ENCODE assay signal across 8 cellular contexts in the genomic region with DNA sequence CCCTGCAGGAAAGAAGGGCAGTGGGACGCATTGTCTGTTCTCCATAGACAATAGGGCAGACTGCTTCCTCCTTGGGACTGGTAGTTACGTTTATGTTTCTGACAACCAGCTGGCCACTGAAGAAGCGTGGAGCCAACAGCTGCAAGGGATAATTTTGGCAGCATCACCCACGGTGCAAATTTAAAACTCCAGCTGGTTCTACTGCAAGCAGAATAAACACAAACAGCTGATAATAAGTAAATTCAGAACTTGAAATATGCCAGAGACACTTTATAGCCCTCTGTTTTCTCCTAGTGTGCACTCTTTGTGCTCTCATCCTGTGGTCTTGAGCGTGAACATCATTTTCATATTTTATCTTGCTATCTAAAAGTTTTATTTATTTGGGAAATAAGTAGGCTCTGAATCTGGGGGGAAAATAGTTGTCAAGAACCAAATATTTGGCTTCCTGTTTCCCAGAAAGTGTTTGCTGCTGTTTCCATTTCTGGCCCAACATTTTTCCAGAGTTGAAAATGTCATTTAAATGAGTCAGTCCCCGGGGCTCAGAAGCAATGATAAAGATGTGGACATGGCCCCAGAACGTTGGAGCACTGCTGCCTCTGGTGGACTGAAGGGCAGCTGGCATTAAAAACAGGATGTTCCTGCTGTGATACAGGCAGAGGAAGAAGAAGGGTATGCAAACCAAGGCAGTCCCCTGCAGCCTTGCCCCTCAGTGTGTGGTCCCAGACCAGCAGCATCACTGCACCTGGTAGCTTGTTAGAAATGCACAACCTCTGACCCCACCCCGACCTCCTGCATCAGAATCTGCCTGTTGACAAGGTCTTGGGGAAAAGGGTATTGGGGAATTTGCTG. TPM values are rescaled to one million over a fixed set of nuclear protein-coding genes. Genes with fewer than 3 reads are reported as not detected.
DNase-seq lines count a peak whose midpoint lies in the region; FAIRE-seq and TF ChIP-seq lines count a peak whose summit lies in the region.

No MANE protein-coding gene starts in this region.

- no peak overlapping the region for H3K4me3 ChIP-seq in H1 (ENCODE audit: extremely low read depth in 1 of 4, insufficient read depth in 2 of 4, low read depth in 3 of 4, low read length in 4 of 4)
- H3K4me3 ChIP-seq in lower leg skin (ENCODE audit: low read depth, poor library complexity, severe bottlenecking) = no peak overlapping the region

- H3K56ac ChIP-seq in H1 (replicated peaks; ENCODE audit: insufficient read length, low read depth, low read length) = no peak overlapping the region

- H3K79me1 ChIP-seq in H1 (ENCODE audit: low read depth, low read length) = no peaks in the 10 kb centered on the region

- peak overlapping the region; percentile 66; the same call in 1 of the 2 replicates for H2BK5ac ChIP-seq in H1 (ENCODE audit: low read depth, low read length)

- H3K27me3 ChIP-seq in H1 (replicated peaks in 1 of 4; ENCODE audit: control insufficient read depth in 3 of 4, extremely low read depth in 1 of 4, insufficient read depth in 3 of 4, low read length in 3 of 4) = no peaks in the 10 kb centered on the region

- no peaks in the 10 kb centered on the region for H3K9me3 Mint-ChIP-seq in nephron
- H3K9me3 Mint-ChIP-seq in activated CD4-positive, alpha-beta T cell treated with anti-CD3 and anti-CD28 coated beads, Interleukin-2, amount 10 ng/mL, durations not matched to agents 24 days and 14 days = no peaks in the 10 kb centered on the region

- H3K9me3 ChIP-seq in H1 (ENCODE audit: insufficient read depth in 2 of 2, low read depth in 1 of 2, low read length in 1 of 2) = peaks cover 0 to 2% of the 10 kb centered on the region in 2 experiments; a peak in 1 of 4 replicates

- H2BK120ac ChIP-seq in H1 (replicated peaks; ENCODE audit: low read depth, low read length) = no peak overlapping the region

- peaks cover 75% of the 10 kb centered on the region for H3K4me1 Mint-ChIP-seq in nephron
- no peaks in the 10 kb centered on the region for H3K4me1 Mint-ChIP-seq in activated CD4-positive, alpha-beta T cell treated with anti-CD3 and anti-CD28 coated beads, Interleukin-2, amount 10 ng/mL, durations not matched to agents 24 days and 14 days

- H3K23me2 ChIP-seq in H1 (ENCODE audit: low read depth, low read length) = no peaks in the 10 kb centered on the region

- no peak overlapping the region for H2BK15ac ChIP-seq in H1 (ENCODE audit: low read length)

- H4K8ac ChIP-seq in H1 (ENCODE audit: extremely low read depth, insufficient read depth, low read length) = no peak overlapping the region

- H3K27me3 Mint-ChIP-seq in nephron (ENCODE audit: low read depth) = peaks cover 4% of the 10 kb centered on the region
- peaks cover 18% of the 10 kb centered on the region for H3K27me3 Mint-ChIP-seq in activated CD4-positive, alpha-beta T cell treated with anti-CD3 and anti-CD28 coated beads, Interleukin-2, amount 10 ng/mL, durations not matched to agents 24 days and 14 days

- no peaks in the 10 kb centered on the region for H4K20me1 ChIP-seq in H1 (replicated peaks in 1 of 2; ENCODE audit: control insufficient read depth in 1 of 2, insufficient read depth in 2 of 2, low read length in 2 of 2)

- H3K23ac ChIP-seq in H1 (ENCODE audit: insufficient read length) = no peak overlapping the region

- peak; percentile 59 to 64 for TF ChIP-seq RAD21 in H1 (IDR thresholded peaks at IDR 0.05 in 1 of 2, conservative IDR thresholded peaks at IDR 0.05 in 1 of 2; ENCODE audit: low read depth in 2 of 2, low read length in 2 of 2)

- no peak overlapping the region for H3K4ac ChIP-seq in H1 (replicated peaks; ENCODE audit: insufficient read length, low read depth, low read length)

- H3K4me1 ChIP-seq in H1 (replicated peaks in 1 of 4; ENCODE audit: control insufficient read depth in 3 of 4, insufficient read depth in 4 of 4, low read length in 3 of 4) = peaks cover 0 to 9% (median 4%) of the 10 kb centered on the region in 4 experiments; a peak in 5 of 7 replicates

- DNase-seq in GF-D8 (lab: John Stamatoyannopoulos, UW) = peak; percentile 10
- DNase-seq in NCI-H748 treated with DMSO at 0.1 percent for 48 hours (lab: John Stamatoyannopoulos, UW) = peak; percentile 39
- DNase-seq in H1 (ENCODE audit: low read depth in 1 of 2, low spot score in 2 of 2) = peak in 1 of 2 experiments; percentile 57
- no peak for DNase-seq in lower leg skin (ENCODE audit: low spot score in 2 of 2)
- DNase-seq in NCI-H1930 (lab: John Stamatoyannopoulos, UW) = no peak
- DNase-seq in GM19239 (ENCODE audit: insufficient read length, low spot score) = no peak
- DNase-seq in activated CD4-positive, alpha-beta T cell treated with anti-CD3 and anti-CD28 coated beads, Interleukin-2, amount 10 ng/mL, durations not matched to agents 24 days and 14 days = no peak

- H4K5ac ChIP-seq in H1 (ENCODE audit: insufficient read length, low read depth, low read length) = no peak overlapping the region

- H2AK5ac ChIP-seq in H1 (ENCODE audit: low read depth, low read length) = no peak overlapping the region

- peak in 1 of 2 experiments; percentile 70; a peak in 1 of 3 replicates for TF ChIP-seq EP300 in H1 (IDR thresholded peaks at IDR 0.05; ENCODE audit: borderline replicate concordance in 1 of 2, low read depth in 2 of 2, low read length in 2 of 2)

- peak overlapping the region; percentile 63; the same call in 1 of the 2 replicates for H3K18ac ChIP-seq in H1 (ENCODE audit: extremely low read depth, low read length)

- H3K4me3 Mint-ChIP-seq in nephron = peak overlapping the region in 2 of 3 experiments; percentile 2 to 70
- H3K4me3 Mint-ChIP-seq in activated CD4-positive, alpha-beta T cell treated with anti-CD3 and anti-CD28 coated beads, Interleukin-2, amount 10 ng/mL, durations not matched to agents 24 days and 14 days = no peak overlapping the region

- FAIRE-seq in H1 (lab: Jason Lieb, UNC) (peak; percentile 82), GM19239 (lab: Jason Lieb, UNC) (no peak)

- no peak overlapping the region for H3K9ac ChIP-seq in H1 (replicated peaks in 1 of 4; ENCODE audit: extremely low read depth in 1 of 4, low read depth in 3 of 4, low read length in 3 of 4)

- H3K79me2 ChIP-seq in H1 (ENCODE audit: control insufficient read depth in 1 of 2, insufficient read depth in 2 of 2, low read length in 2 of 2) = no peaks in the 10 kb centered on the region

- no peak overlapping the region for H3K14ac ChIP-seq in H1 (ENCODE audit: insufficient read length)

- 0 out of 2 replicates have a peak overlapping the region, but pooled peaks have one; percentile 4 for H3K27ac ChIP-seq in H1 (ENCODE audit: low read depth, low read length)

- no peaks in the 10 kb centered on the region for H3K36me3 Mint-ChIP-seq in nephron (ENCODE audit: low read depth)
- H3K36me3 Mint-ChIP-seq in activated CD4-positive, alpha-beta T cell treated with anti-CD3 and anti-CD28 coated beads, Interleukin-2, amount 10 ng/mL, durations not matched to agents 24 days and 14 days (ENCODE audit: low read depth) = no peaks in the 10 kb centered on the region

- H3K27ac Mint-ChIP-seq in nephron = peak overlapping the region; percentile 77 to 87 (median 78)
- H3K27ac Mint-ChIP-seq in activated CD4-positive, alpha-beta T cell treated with anti-CD3 and anti-CD28 coated beads, Interleukin-2, amount 10 ng/mL, durations not matched to agents 24 days and 14 days = no peak overlapping the region

- intact Hi-C loops in lower leg skin (cut with DNase I; ENCODE audit: low total_unique reads) = no loop called here
- intact Hi-C loops in activated CD4-positive, alpha-beta T cell treated with anti-CD3 and anti-CD28 coated beads, Interleukin-2, amount 10 ng/mL, durations not matched to agents 24 days and 14 days (cut with micrococcal nuclease) = no loop called here

- CTCF ChIA-PET in H1 (lab: Charles Lee; ENCODE audit: partially characterized antibody) = interaction anchor here (0.6 to 11.7 kb wide), 22 partner anchors 12 to 694 kb away, joined by 3 to 90 read pairs (median 5); partner anchors contain the start of gene THBD

- peak overlapping the region; percentile 9 to 36; a peak in 2 of 4 replicates for H3K4me2 ChIP-seq in H1 (ENCODE audit: insufficient read depth in 1 of 2, low read depth in 2 of 2, low read length in 2 of 2)

- POLR2A ChIA-PET in H1 (lab: Charles Lee; ENCODE audit: partially characterized antibody) = interaction anchor here (0.8 to 2.4 kb wide), 3 partner anchors 11 to 288 kb away, joined by 3 to 13 read pairs (median 3); no protein-coding TSS in a partner anchor

- H4K91ac ChIP-seq in H1 (replicated peaks; ENCODE audit: insufficient read length, low read length) = no peak overlapping the region

- WGBS in H1 (ENCODE audit: extremely low coverage in 1 of 2, insufficient coverage in 1 of 2, insufficient read length in 1 of 2, insufficient replicate concordance in 2 of 2, low coverage in 1 of 2, low lambda C conversion rate in 2 of 2, missing lambda C conversion rate in 1 of 2), 2 experiments = 65% methylated on average over 8 of the region's 8 CpGs; no CpG with 5 or more reads in 1 of the 2 experiments
- 28 to 30% methylated on average over 8 of the region's 8 CpGs for WGBS in lower leg skin, 2 donors

- no peak overlapping the region; the same call in 1 of the 2 replicates for H2BK20ac ChIP-seq in H1 (ENCODE audit: low read length)

- peak overlapping the region; percentile 4; the same call in 1 of the 2 replicates for H2BK12ac ChIP-seq in H1 (ENCODE audit: low read depth, low read length)

- no peak overlapping the region for H2AFZ ChIP-seq in H1 (ENCODE audit: low read length)

- no peaks in the 10 kb centered on the region for H3K36me3 ChIP-seq in H1 (ENCODE audit: control insufficient read depth in 2 of 4, insufficient read depth in 4 of 4, low read length in 3 of 4)

- no peak for TF ChIP-seq POLR2A in H1 (IDR thresholded peaks at IDR 0.05; ENCODE audit: control extremely low read depth in 1 of 2, low read depth in 2 of 2, low read length in 2 of 2)
- TF ChIP-seq POLR2A in lower leg skin (IDR thresholded peaks at IDR 0.05) = no peak

- TF ChIP-seq CTCF in H1 (IDR thresholded peaks at IDR 0.05; ENCODE audit: control extremely low read depth in 1 of 3, insufficient read depth in 1 of 3, low read depth in 1 of 3, low read length in 3 of 3) = peak; percentile 45 to 81 (median 63)
- peak; percentile 23 to 38 (median 30) for TF ChIP-seq CTCF in nephron (IDR thresholded peaks at IDR 0.05; ENCODE audit: unreplicated experiment in 3 of 3)
- no peak for TF ChIP-seq CTCF in lower leg skin (IDR thresholded peaks at IDR 0.05)

RNA-seq across cellular contexts. Expression of gene THBD, which starts 12.5 kb away (rescaled TPM):
- 0.43 and 0.75 TPM in 2 replicates for total RNA-seq in H1 (2021; fragmentation: NEBNext Ultra II Directional; extraction: Animal tissue kit (Norgen Biotek cat#: 25700))
- polyA plus RNA-seq in H1 (2011; rRNA removed) = 0.21 and 0.46 TPM in 2 replicates
- polyA plus RNA-seq in H1 (2011; cell fraction: cytosol; rRNA removed) = 0.28 TPM
- 0.68 TPM for polyA plus RNA-seq in H1 (2011; cell fraction: nucleus; rRNA removed)
- polyA plus RNA-seq in H1 (2012, experiment 1 of 2) = 0.16 to 0.40 TPM (median 0.22 TPM) in 4 replicates
- 0.31 TPM for polyA plus RNA-seq in H1 (2012, experiment 2 of 2)
- polyA plus RNA-seq in H1 (2013, experiment 1 of 2) = 0.36 TPM
- 0.33 TPM for polyA plus RNA-seq in H1 (2013, experiment 2 of 2)
- polyA minus RNA-seq in H1 (2011; rRNA and poly(A)+ RNA removed) = 0.12 and 0.19 TPM in 2 replicates
- not detected for polyA minus RNA-seq in H1 (2011; cell fraction: cytosol; rRNA and poly(A)+ RNA removed)
- 0.40 TPM for polyA minus RNA-seq in H1 (2011; cell fraction: nucleus; rRNA and poly(A)+ RNA removed)
- total RNA-seq in lower leg skin = 100 to 1,000 TPM; 144 to 213 (median 178) TPM
- not detected in 2 replicates for total RNA-seq in activated CD4-positive, alpha-beta T cell treated with anti-CD3 and anti-CD28 coated beads, Interleukin-2, amount 10 ng/mL, durations not matched to agents 24 days and 14 days

RNA-seq across cellular contexts. Expression of gene CD93, which starts 24.2 kb away (rescaled TPM):
- 0.07 TPM in 1 of 2 replicates, not detected in the other for total RNA-seq in H1 (2021; fragmentation: NEBNext Ultra II Directional; extraction: Animal tissue kit (Norgen Biotek cat#: 25700))
- polyA plus RNA-seq in H1 (2011; rRNA removed) = under 0.01 and 0.02 TPM in 2 replicates
- polyA plus RNA-seq in H1 (2011; cell fraction: cytosol; rRNA removed) = 0.01 TPM
- polyA plus RNA-seq in H1 (2011; cell fraction: nucleus; rRNA removed) = 0.03 TPM
- 0.03 to 0.04 TPM (median 0.03 TPM) in 3 of 4 replicates, not detected in the other for polyA plus RNA-seq in H1 (2012, experiment 1 of 2)
- not detected for polyA plus RNA-seq in H1 (2012, experiment 2 of 2)
- 0.08 TPM for polyA plus RNA-seq in H1 (2013, experiment 1 of 2)
- polyA plus RNA-seq in H1 (2013, experiment 2 of 2) = 0.07 TPM
- 0.02 and 0.03 TPM in 2 replicates for polyA minus RNA-seq in H1 (2011; rRNA and poly(A)+ RNA removed)
- polyA minus RNA-seq in H1 (2011; cell fraction: cytosol; rRNA and poly(A)+ RNA removed) = not detected
- polyA minus RNA-seq in H1 (2011; cell fraction: nucleus; rRNA and poly(A)+ RNA removed) = not detected
- total RNA-seq in lower leg skin = 10 to 100 TPM; 12.6 to 44.3 (median 18.2) TPM
- 1.5 and 1.7 TPM in 2 replicates for total RNA-seq in activated CD4-positive, alpha-beta T cell treated with anti-CD3 and anti-CD28 coated beads, Interleukin-2, amount 10 ng/mL, durations not matched to agents 24 days and 14 days

RNA-seq across cellular contexts. Expression of gene SSTR4, which starts 26.8 kb away (rescaled TPM):
- not detected in 2 replicates for total RNA-seq in H1 (2021; fragmentation: NEBNext Ultra II Directional; extraction: Animal tissue kit (Norgen Biotek cat#: 25700))
- 0.05 and 0.14 TPM in 2 replicates for polyA plus RNA-seq in H1 (2011; rRNA removed)
- 0.08 TPM for polyA plus RNA-seq in H1 (2011; cell fraction: cytosol; rRNA removed)
- polyA plus RNA-seq in H1 (2011; cell fraction: nucleus; rRNA removed) = 0.10 TPM
- polyA plus RNA-seq in H1 (2012, experiment 1 of 2) = not detected in 4 replicates
- polyA plus RNA-seq in H1 (2012, experiment 2 of 2) = not detected
- polyA plus RNA-seq in H1 (2013, experiment 1 of 2) = not detected
- 0.04 TPM for polyA plus RNA-seq in H1 (2013, experiment 2 of 2)
- not detected in 2 replicates for polyA minus RNA-seq in H1 (2011; rRNA and poly(A)+ RNA removed)
- not detected for polyA minus RNA-seq in H1 (2011; cell fraction: cytosol; rRNA and poly(A)+ RNA removed)
- not detected for polyA minus RNA-seq in H1 (2011; cell fraction: nucleus; rRNA and poly(A)+ RNA removed)
- total RNA-seq in lower leg skin = not detected
- total RNA-seq in activated CD4-positive, alpha-beta T cell treated with anti-CD3 and anti-CD28 coated beads, Interleukin-2, amount 10 ng/mL, durations not matched to agents 24 days and 14 days = not detected in 2 replicates

Comparison
In these comparisons a context has a peak if more than half of its experiments do, and no peak if none do; other contexts are left out.
1. DNase-seq: peak in GF-D8 (single experiment) and NCI-H748 treated with DMSO at 0.1 percent for 48 hours (single experiment); none in lower leg skin (0 of 2), NCI-H1930 (0 of 2), GM19239 (single experiment) and activated CD4-positive, alpha-beta T cell treated with anti-CD3 and anti-CD28 coated beads, Interleukin-2, amount 10 ng/mL, durations not matched to agents 24 days and 14 days (single experiment).
2. CTCF ChIP-seq: peak in H1 (3 of 3) and nephron (3 of 3); none in lower leg skin (0 of 3).
3. RNA of gene THBD, which starts 12.5 kb away (total RNA-seq): 144 to 213 TPM in lower leg skin; 0.43 to 0.75 TPM in H1 and not detected in activated CD4-positive, alpha-beta T cell treated with anti-CD3 and anti-CD28 coated beads, Interleukin-2, amount 10 ng/mL, durations not matched to agents 24 days and 14 days; every median in the first group is over 10 times any median in the second.